Comparison of ENCODE assay signal across 8 cellular contexts in the genomic region with DNA sequence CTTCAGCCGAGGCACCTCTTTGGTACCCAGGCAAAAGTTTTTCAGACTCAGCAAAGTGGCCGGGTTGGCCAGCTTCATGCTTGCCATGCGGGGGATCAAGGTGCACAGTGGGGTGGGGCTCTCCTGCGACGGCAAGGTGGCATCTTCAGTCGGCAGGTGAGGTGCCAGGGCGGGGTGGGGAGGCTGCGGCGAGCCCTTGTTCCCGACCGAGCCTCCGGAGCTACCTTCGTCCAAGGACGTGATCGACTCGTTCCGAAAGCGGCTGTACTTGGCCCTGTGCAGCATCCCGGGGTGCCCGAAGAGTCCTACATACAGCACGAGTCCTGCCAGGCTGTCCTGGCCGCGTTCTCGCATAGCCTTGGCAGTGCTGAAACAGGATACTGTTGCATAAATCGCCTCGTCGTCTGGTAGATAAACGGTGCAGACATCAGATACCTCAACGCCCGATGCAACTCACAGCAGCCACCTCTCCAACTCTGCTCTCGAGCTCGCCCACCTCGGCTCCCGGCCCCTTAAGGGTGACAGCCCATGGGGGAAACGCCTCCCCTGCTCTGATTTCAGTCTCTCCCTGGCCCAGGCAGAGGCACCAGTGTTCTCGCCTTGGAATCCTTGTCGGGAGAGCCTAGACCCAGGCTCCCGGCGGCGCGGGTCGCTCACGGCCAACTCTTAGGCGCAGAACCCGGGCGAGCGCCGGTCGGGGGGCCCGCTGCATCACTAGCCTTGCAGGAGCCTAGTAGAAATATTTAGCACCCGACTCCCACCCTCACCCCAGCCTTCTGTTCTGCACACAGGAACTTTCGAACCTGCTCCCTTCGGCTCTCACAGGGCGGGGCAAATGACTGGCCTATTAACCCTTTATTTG. TPM values are rescaled to one million over a fixed set of nuclear protein-coding genes. Genes with fewer than 3 reads are reported as not detected.
DNase-seq lines count a peak whose midpoint lies in the region; ATAC-seq and TF ChIP-seq lines count a peak whose summit lies in the region.

No MANE protein-coding gene starts in this region.

- TF ChIP-seq CTCF in IMR-90 (conservative IDR thresholded peaks at IDR 0.05; ENCODE audit: low read depth, low read length): no peak
- peak in 1 of 3 experiments; percentile 25 for TF ChIP-seq CTCF in ascending aorta (IDR thresholded peaks at IDR 0.05)

- WGBS in IMR-90 (ENCODE audit: extremely low coverage in 2 of 2, insufficient read length in 1 of 2), 2 experiments: 4% methylated on average over 47 of the region's 54 CpGs; no CpG with 5 or more reads in 1 of the 2 experiments

- H3K14ac ChIP-seq in IMR-90 (replicated peaks; ENCODE audit: low read depth, low read length): peak overlapping the region; percentile 82

- no peaks in the 10 kb centered on the region for H3K27me3 ChIP-seq in IMR-90 (ENCODE audit: control insufficient read depth, insufficient read depth, low read length)
- no peaks in the 10 kb centered on the region for H3K27me3 ChIP-seq in ascending aorta

- peak overlapping the region; percentile 38 for H2AK9ac ChIP-seq in IMR-90 (replicated peaks; ENCODE audit: low read depth, low read length, poor library complexity)

- peak overlapping the region; percentile 2; the same call in 1 of the 2 replicates for H4K91ac ChIP-seq in IMR-90 (ENCODE audit: insufficient read depth, low read depth, low read length)

- 0 out of 2 replicates have a peak overlapping the region, but pooled peaks have one; percentile 24 for H2AK5ac ChIP-seq in IMR-90 (ENCODE audit: low read depth, low read length)

- in situ Hi-C loops in IMR-90 (cut with MboI; ENCODE audit: low sequenced_read_pairs): loop anchor here (5.0 to 25.0 kb wide), 2 partner anchors 86 to 601 kb away; partner anchors contain the start of gene EID1

- peaks cover 27% of the 10 kb centered on the region for H3K9me1 ChIP-seq in IMR-90 (ENCODE audit: insufficient read depth, low read length)

- peak overlapping the region; percentile 3; the same call in 1 of the 2 replicates for H2BK20ac ChIP-seq in IMR-90 (ENCODE audit: low read depth, low read length)

- POLR2A ChIA-PET in IMR-90 (lab: Charles Lee; ENCODE audit: unreplicated experiment): interaction anchor here (0.5 to 1.4 kb wide), 3 partner anchors 85 to 1354 kb away, joined by 3 to 17 read pairs (median 3); partner anchors contain the start of gene EID1

- H3K79me1 ChIP-seq in IMR-90 (ENCODE audit: low read depth in 1 of 2, low read length in 2 of 2): peaks cover 6 to 37% of the 10 kb centered on the region in 2 experiments; a peak in 2 of 4 replicates

- no peak overlapping the region for H4K5ac ChIP-seq in IMR-90 (ENCODE audit: low read depth, low read length)

- H3K23ac ChIP-seq in IMR-90 (ENCODE audit: low read depth, low read length): peak overlapping the region; percentile 15

- intact Hi-C loops in IMR-90 (cut with micrococcal nuclease) (loop anchor here (1.0 to 10.0 kb wide), 2 partner anchors 101 to 248 kb away; no protein-coding TSS in a partner anchor), ascending aorta (cut with DNase I) (loop anchor here (5.0 kb wide), 2 partner anchors 84 to 86 kb away; partner anchors contain the start of genes EID1 and SECISBP2L), sciatic nerve (cut with DNase I) (loop anchor here (5.0 kb wide), 1 partner anchor 101 kb away; no protein-coding TSS in a partner anchor)

- H2BK5ac ChIP-seq in IMR-90 (ENCODE audit: low read depth, low read length, poor library complexity, severe bottlenecking): peak overlapping the region; percentile 71

- peak overlapping the region; percentile 87 for H3K4me2 ChIP-seq in IMR-90 (ENCODE audit: low read depth, low read length)

- CTCF ChIA-PET in IMR-90 (lab: Yijun Ruan, JAX): interaction anchor here (1.0 to 5.4 kb wide), 5 partner anchors 9 to 101 kb away, joined by 3 to 34 read pairs (median 5); partner anchors contain the start of gene EID1

- H3K4ac ChIP-seq in IMR-90 (ENCODE audit: low read depth, low read length): peak overlapping the region; percentile 53

- peak overlapping the region; percentile 92 for H2AFZ ChIP-seq in IMR-90 (replicated peaks; ENCODE audit: low read length, poor library complexity)

- peak overlapping the region; percentile 65 for H3K27ac ChIP-seq in IMR-90 (ENCODE audit: insufficient read depth, low read length)
- peak overlapping the region; percentile 54 to 56 for H3K27ac ChIP-seq in ascending aorta

- no peaks in the 10 kb centered on the region for H4K20me1 ChIP-seq in IMR-90 (ENCODE audit: insufficient read depth, low read length)

- H3K9ac ChIP-seq in IMR-90 (ENCODE audit: low read depth, low read length): peak overlapping the region; percentile 35

- H3K4me3 ChIP-seq in IMR-90 (ENCODE audit: insufficient read depth, low read depth, low read length) (peak overlapping the region; percentile 60), ascending aorta (peak overlapping the region; percentile 73), iPS-11a (ENCODE audit: low read depth, low read length) (peak overlapping the region; percentile 71)

- H2BK15ac ChIP-seq in IMR-90 (ENCODE audit: low read depth, low read length): peak overlapping the region; percentile 0; the same call in 1 of the 3 replicates

- H3K36me3 ChIP-seq in IMR-90 (ENCODE audit: control insufficient read depth, insufficient read depth, low read length) (no peaks in the 10 kb centered on the region; the same call in 1 of the 2 replicates), ascending aorta (no peaks in the 10 kb centered on the region)

- H3K18ac ChIP-seq in IMR-90 (ENCODE audit: low read depth, low read length): peak overlapping the region; percentile 6; the same call in 1 of the 2 replicates

- DNase-seq in COLO668 (lab: John Stamatoyannopoulos, UW; ENCODE audit: unreplicated experiment) (peak; percentile 50), IMR-90 (peak; percentile 61), ascending aorta (ENCODE audit: low spot score in 2 of 2) (peak in 1 of 2 donors; percentile 73), sciatic nerve (ENCODE audit: low spot score) (peak; percentile 63), NCI-H2029 (lab: John Stamatoyannopoulos, UW) (no peak), NCI-H1694 treated with DMSO at 0.1 percent for 48 hours (lab: John Stamatoyannopoulos, UW) (no peak)

- no peak for TF ChIP-seq RAD21 in IMR-90 (IDR thresholded peaks at IDR 0.05; ENCODE audit: low read length)

- no peak for TF ChIP-seq POLR2A in IMR-90 (IDR thresholded peaks at IDR 0.05; ENCODE audit: low read depth, low read length)

- no TSS peak for BruUV-seq in IMR-90 (replicated peaks; lab: Mats Ljungman, UMichigan)

- H4K8ac ChIP-seq in IMR-90 (ENCODE audit: low read depth in 2 of 2, low read length in 2 of 2): peak overlapping the region; percentile 1 to 50; a peak in 2 of 4 replicates

- dilution Hi-C loops in IMR-90 (cut with HindIII; ENCODE audit: low sequenced_read_pairs, unreplicated experiment): no loop called here

- no peaks in the 10 kb centered on the region for H3K9me3 ChIP-seq in IMR-90 (ENCODE audit: control insufficient read depth, insufficient read depth, low read length)
- H3K9me3 ChIP-seq in ascending aorta: no peaks in the 10 kb centered on the region

- peak overlapping the region; percentile 59 for H3K56ac ChIP-seq in IMR-90 (ENCODE audit: extremely low read depth, insufficient read depth, low read length)

- ATAC-seq in IMR-90 (ENCODE audit: low read depth): peak; percentile 62
- ATAC-seq in sciatic nerve: peak; percentile 74
- ATAC-seq in activated CD4-positive, CD25-positive, alpha-beta regulatory T cell treated with anti-CD3 and anti-CD28 coated beads, Interleukin-2, amount 50 U/mL, for 24 hours: no peak

- H2BK120ac ChIP-seq in IMR-90 (ENCODE audit: low read depth, low read length): peak overlapping the region; percentile 70

- H3K4me1 ChIP-seq in IMR-90 (ENCODE audit: control insufficient read depth, insufficient read depth, low read length) (peaks cover 13% of the 10 kb centered on the region), ascending aorta (peaks cover 4 to 20% of the 10 kb centered on the region in 2 donors)

TF ChIP-seq in IMR-90, 13 proteins besides CTCF, POLR2A, EP300 and RAD21:
- peak; percentile 73 for TF ChIP-seq CEBPB (IDR thresholded peaks at IDR 0.05; ENCODE audit: low read depth, low read length)
- no peak for TF ChIP-seq MAFK (IDR thresholded peaks at IDR 0.05; ENCODE audit: low read depth, low read length)

RNA-seq across cellular contexts. Expression of gene SHC4, which starts 0.8 kb away (rescaled TPM):
- total RNA-seq in IMR-90 (2012; rRNA removed) (2.5 and 2.7 TPM in 2 replicates), ascending aorta (7.2 TPM), sciatic nerve (74.2 TPM)
- polyA plus RNA-seq in IMR-90 (2012; rRNA removed): 0.91 and 0.95 TPM in 2 replicates
- 0.34 and 0.49 TPM in 2 replicates for polyA plus RNA-seq in IMR-90 (2012; cell fraction: cytosol; rRNA removed)
- 0.65 and 2.8 TPM in 2 replicates for polyA plus RNA-seq in IMR-90 (2012; cell fraction: nucleus; rRNA removed; ENCODE audit: low replicate concordance)

Comparison
In these comparisons a context has a peak if more than half of its experiments do, and no peak if none do; other contexts are left out.
1. DNase-seq: peak in COLO668 (single experiment), IMR-90 (single experiment) and sciatic nerve (single experiment); none in NCI-H2029 (single experiment) and NCI-H1694 treated with DMSO at 0.1 percent for 48 hours (single experiment).
2. ATAC-seq: peak in IMR-90 (single experiment) and sciatic nerve (single experiment); none in activated CD4-positive, CD25-positive, alpha-beta regulatory T cell treated with anti-CD3 and anti-CD28 coated beads, Interleukin-2, amount 50 U/mL, for 24 hours (0 of 2).
3. Peak in every context shown above with its lines, with median percentiles within 50 percentile points of each other: H3K4me3 ChIP-seq.